ENCODE assay signal across 22 cellular contexts in the genomic region with DNA sequence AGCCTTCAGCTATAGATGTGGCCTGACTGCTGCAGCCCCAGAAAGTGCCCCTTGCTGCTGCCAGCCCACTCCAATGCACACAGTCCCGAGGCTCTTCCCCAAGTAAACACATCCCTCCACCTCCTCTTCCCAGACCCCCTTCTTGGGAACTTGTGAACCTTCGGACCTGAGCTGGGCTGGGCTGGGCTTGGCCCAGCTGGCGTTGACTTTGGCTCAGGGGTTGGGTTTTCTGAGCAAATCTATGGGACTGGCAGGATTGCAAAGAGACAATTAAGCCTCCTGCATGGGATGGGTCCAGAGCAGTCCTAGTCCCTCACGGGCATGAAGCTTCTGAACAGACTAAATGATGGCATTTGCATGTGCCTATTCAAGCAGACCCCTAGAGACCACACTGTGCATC. TPM values are rescaled to one million over a fixed set of nuclear protein-coding genes. Genes with fewer than 3 reads are reported as not detected.
"Had no signal": no experiment of that assay in that cellular context is flagged by ENCODE, and none has a peak within 500 bp of the region (broad histone marks: within the 10 kb centered on the region; RNA-seq: fewer than 3 reads in every experiment).

No MANE protein-coding gene starts in this region.

- H3K27ac ChIP-seq: body of pancreas, cardiac muscle cell, neural progenitor cell, thyroid gland had no signal

- H3K36me3 Mint-ChIP-seq: memory B cell, neural progenitor cell had no signal

- H3K4me3 Mint-ChIP-seq: activated naive CD4-positive, alpha-beta T cell treated with anti-CD3 and anti-CD28 coated beads, Interleukin-2, amount 50 U/mL, for 24 hours; dendritic cell treated with granulocyte-macrophage colony-stimulating factor and Interleukin-4, amounts not matched to agents 40 ng/mL and 50 ng/mL, for 4 days; memory B cell; naive thymus-derived CD4-positive, alpha-beta T cell; neural progenitor cell; T-cell had no signal

- H3K27ac Mint-ChIP-seq: dendritic cell treated with granulocyte-macrophage colony-stimulating factor and Interleukin-4, amounts not matched to agents 40 ng/mL and 50 ng/mL, for 4 days; memory B cell; neural progenitor cell; progenitor cell of endocrine pancreas had no signal

- H3K27me3 ChIP-seq: body of pancreas, cardiac muscle cell, neural progenitor cell, thyroid gland had no signal

- H3K4me1 Mint-ChIP-seq: memory B cell, neural progenitor cell had no signal

- H3K9me3 ChIP-seq: body of pancreas, thyroid gland had no signal

- ATAC-seq: body of pancreas; naive thymus-derived CD4-positive, alpha-beta T cell; stimulated activated naive CD8-positive, alpha-beta T cell treated with anti-CD3 and anti-CD28 coated beads, Interleukin-15, Interleukin-2, amounts not matched to agents 100 U/mL and 50 U/mL, for 24 hours; T-cell had no signal

- DNase-seq: activated CD4-positive, alpha-beta T cell treated with anti-CD3 and anti-CD28 coated beads for 1 hour; activated CD4-positive, alpha-beta T cell treated with anti-CD3 and anti-CD28 coated beads, Interleukin-2, amount 50 U/mL, for 1 hour; activated gamma-delta T cell treated with Interleukin-2 at 50 U/mL for 16 hours; activated T-cell treated with anti-CD3 and anti-CD28 coated beads, Interleukin-2, amount 50 U/mL, for 1 hour; anterior cingulate cortex; body of pancreas; effector memory CD4-positive, alpha-beta T cell; foreskin melanocyte; kidney; naive thymus-derived CD4-positive, alpha-beta T cell; stimulated activated CD4-positive, alpha-beta T cell treated with anti-CD3 and anti-CD28 coated beads, Interleukin-12 subunit alpha, Interleukin-12 subunit beta, amount 100 ng/mL, for 4 hours; stimulated activated CD4-positive, alpha-beta T cell treated with anti-CD3 and anti-CD28 coated beads, Interleukin-4, amount 100 ng/mL, for 4 hours; stimulated activated naive CD8-positive, alpha-beta T cell treated with anti-CD3 and anti-CD28 coated beads, Interleukin-15, Interleukin-2, amounts not matched to agents 100 U/mL and 50 U/mL, for 24 hours; T-cell; thyroid gland had no signal

- H3K27me3 Mint-ChIP-seq: activated naive CD4-positive, alpha-beta T cell treated with anti-CD3 and anti-CD28 coated beads, Interleukin-2, amount 50 U/mL, for 24 hours; memory B cell; naive thymus-derived CD4-positive, alpha-beta T cell; T-cell had no signal

- H3K9me3 Mint-ChIP-seq: activated naive CD4-positive, alpha-beta T cell treated with anti-CD3 and anti-CD28 coated beads, Interleukin-2, amount 50 U/mL, for 24 hours; dendritic cell treated with granulocyte-macrophage colony-stimulating factor and Interleukin-4, amounts not matched to agents 40 ng/mL and 50 ng/mL, for 4 days; memory B cell; naive thymus-derived CD4-positive, alpha-beta T cell; neural progenitor cell; T-cell had no signal

- H3K4me3 ChIP-seq: body of pancreas, cardiac muscle cell, neural progenitor cell, thyroid gland had no signal

RNA-seq across cellular contexts. Expression of gene VIPR1, which starts 14.7 kb away (rescaled TPM):
- total RNA-seq: osteoblast had no signal
